In the genomic region with DNA sequence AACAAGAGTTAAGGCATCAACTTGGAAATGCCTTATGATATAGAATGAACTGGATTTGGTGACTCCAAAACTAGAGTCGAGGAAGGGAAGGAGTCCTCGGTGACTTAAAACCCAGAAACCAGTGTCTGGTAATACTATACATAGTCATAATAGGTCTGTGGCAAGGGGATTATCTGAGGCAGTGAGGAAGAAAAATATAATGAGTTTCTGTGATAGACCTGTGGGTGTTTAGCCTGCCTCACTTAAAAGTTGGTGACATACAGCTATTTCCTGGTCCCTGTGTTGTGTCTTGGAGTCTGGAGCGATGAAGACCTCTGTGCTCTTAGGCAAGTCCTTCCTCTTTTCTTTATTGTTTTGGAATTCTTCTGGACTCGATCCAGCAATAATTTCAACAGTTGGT, we compare ENCODE assay signal across 25 cellular contexts.
"Had no signal": no experiment of that assay in that cellular context is flagged by ENCODE, and none has a peak within 500 bp of the region (broad histone marks: within the 10 kb centered on the region; RNA-seq: fewer than 3 reads in every experiment).

No MANE protein-coding gene starts in this region.

- DNase-seq: activated CD4-positive, alpha-beta memory T cell treated with anti-CD3 and anti-CD28 coated beads for 36 hours; activated CD4-positive, alpha-beta T cell treated with anti-CD3 and anti-CD28 coated beads for 36 hours; activated CD4-positive, alpha-beta T cell treated with anti-CD3 and anti-CD28 coated beads, Interleukin-2, amount 10 ng/mL, durations not matched to agents 24 days and 14 days; activated CD4-positive, CD25-positive, alpha-beta regulatory T cell; activated CD4-positive, CD25-positive, alpha-beta regulatory T cell treated with anti-CD3 and anti-CD28 coated beads, Interleukin-2, amount 50 U/mL, for 72 hours; activated CD8-positive, alpha-beta memory T cell treated with anti-CD3 and anti-CD28 coated beads, Interleukin-2, amount 10 ng/mL, durations not matched to agents 7 days and 5 days; activated CD8-positive, alpha-beta memory T cell treated with anti-CD3 and anti-CD28 coated beads, Interleukin-2, amount 50 U/mL, for 4 hours; activated CD8-positive, alpha-beta T cell treated with anti-CD3 and anti-CD28 coated beads, Interleukin-2, amount 10 ng/mL, durations not matched to agents 7 days and 5 days; activated effector memory CD4-positive, alpha-beta T cell treated with anti-CD3 and anti-CD28 coated beads, Interleukin-2, amount 50 U/mL, for 16 hours; activated naive CD4-positive, alpha-beta T cell treated with anti-CD3 and anti-CD28 coated beads for 36 hours; activated naive CD8-positive, alpha-beta T cell treated with anti-CD3 and anti-CD28 coated beads for 36 hours; activated naive CD8-positive, alpha-beta T cell treated with anti-CD3 and anti-CD28 coated beads, Interleukin-2, amount 50 U/mL, for 24 hours; activated T-cell treated with anti-CD3 and anti-CD28 coated beads, Interleukin-2, amount 50 U/mL, for 1 hour; activated T-cell treated with anti-CD3 and anti-CD28 coated beads, Interleukin-2, amount 50 U/mL, for 48 hours; adrenal gland; amygdala; aorta; body of pancreas; central memory CD4-positive, alpha-beta T cell; cerebellar nuclear complex; colonic mucosa; effector CD8-positive, alpha-beta T cell; esophagus squamous epithelium; head of caudate nucleus; T1000 had no signal

- ATAC-seq: activated CD4-positive, alpha-beta T cell treated with anti-CD3 and anti-CD28 coated beads for 36 hours; activated CD8-positive, alpha-beta memory T cell treated with anti-CD3 and anti-CD28 coated beads, Interleukin-2, amount 10 ng/mL, durations not matched to agents 7 days and 5 days; activated CD8-positive, alpha-beta T cell treated with anti-CD3 and anti-CD28 coated beads, Interleukin-2, amount 10 ng/mL, durations not matched to agents 7 days and 5 days; activated naive CD8-positive, alpha-beta T cell treated with anti-CD3 and anti-CD28 coated beads, Interleukin-2, amount 50 U/mL, for 24 hours; body of pancreas had no signal
